Comparison of ENCODE assay signal across 8 cellular contexts in the genomic region with DNA sequence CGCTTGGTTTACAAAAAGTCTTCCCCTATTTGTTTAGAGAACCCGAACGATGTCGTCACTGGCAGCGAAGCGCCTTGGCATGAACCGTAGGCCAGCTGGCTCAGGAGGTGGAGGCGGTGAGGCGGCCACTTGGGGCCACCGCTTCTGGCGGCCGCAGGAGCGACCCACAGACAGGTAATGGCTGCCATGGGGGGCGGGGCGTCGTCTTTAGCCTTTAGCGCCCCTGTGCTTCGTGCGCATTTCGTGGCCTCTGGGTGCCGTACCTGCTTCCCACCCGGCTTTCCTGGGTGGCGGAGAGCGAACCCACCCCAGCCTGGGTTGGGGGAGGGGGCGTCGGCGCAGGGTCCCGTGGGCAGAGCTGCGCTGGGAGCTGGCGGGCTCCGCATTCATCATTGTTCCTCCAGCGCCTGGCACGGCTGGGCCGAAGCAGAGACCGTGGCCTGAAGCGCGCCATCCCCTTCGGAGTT. TPM values are rescaled to one million over a fixed set of nuclear protein-coding genes. Genes with fewer than 3 reads are reported as not detected.
A peak's percentile ranks its signal among the peaks of the same experiment; 100 is the strongest.
DNase-seq lines count a peak whose midpoint lies in the region; ATAC-seq and TF ChIP-seq lines count a peak whose summit lies in the region.

No MANE protein-coding gene starts in this region.

- no peaks in the 10 kb centered on the region for H3K79me2 ChIP-seq in trophoblast cell (ENCODE audit: control insufficient read depth, insufficient read depth, low read length, poor library complexity)

- no peak overlapping the region for H2BK120ac ChIP-seq in trophoblast cell (ENCODE audit: insufficient read depth, low read length, poor library complexity)

- peak overlapping the region; percentile 85 for H2AFZ ChIP-seq in trophoblast cell (ENCODE audit: insufficient read depth, low read length, poor library complexity)

- no peaks in the 10 kb centered on the region for H3K36me3 ChIP-seq in BLaER1
- H3K36me3 ChIP-seq in heart left ventricle: no peaks in the 10 kb centered on the region
- no peaks in the 10 kb centered on the region for H3K36me3 ChIP-seq in trophoblast cell (ENCODE audit: control insufficient read depth in 1 of 2, insufficient read depth in 2 of 2, low read length in 2 of 2)
- H3K36me3 ChIP-seq in upper lobe of left lung: no peaks in the 10 kb centered on the region

- peak overlapping the region; percentile 87 for H3K18ac ChIP-seq in trophoblast cell (ENCODE audit: low read length)

- no peaks in the 10 kb centered on the region for H3K9me3 Mint-ChIP-seq in activated naive CD8-positive, alpha-beta T cell treated with anti-CD3 and anti-CD28 coated beads for 36 hours

- peak overlapping the region; percentile 63 for H4K12ac ChIP-seq in trophoblast cell (ENCODE audit: low read depth, low read length)

- peak overlapping the region; percentile 15 for H4K91ac ChIP-seq in trophoblast cell (ENCODE audit: low read depth, low read length)

- H3K4me2 ChIP-seq in BLaER1 (peak overlapping the region; percentile 77), trophoblast cell (ENCODE audit: low read length) (peak overlapping the region; percentile 85)

- WGBS in heart left ventricle, 4 donors: 1 to 6% (median 1%) methylated on average over 19 to 37 of the region's 38 CpGs
- WGBS in trophoblast cell (ENCODE audit: extremely low coverage, insufficient coverage, insufficient read length): no CpG with 5 or more reads among the region's 38 CpGs
- 0 to 1% methylated on average over 5 to 30 of the region's 38 CpGs for WGBS in upper lobe of left lung, 2 donors

- H3K4me1 Mint-ChIP-seq in activated naive CD8-positive, alpha-beta T cell treated with anti-CD3 and anti-CD28 coated beads for 36 hours: peaks cover 11% of the 10 kb centered on the region

- no peaks in the 10 kb centered on the region for H3K36me3 Mint-ChIP-seq in activated naive CD8-positive, alpha-beta T cell treated with anti-CD3 and anti-CD28 coated beads for 36 hours

- no peak overlapping the region for H3K23ac ChIP-seq in trophoblast cell (ENCODE audit: low read length)

- H3K27ac ChIP-seq in BLaER1 (0 out of 2 replicates have a peak overlapping the region, but pooled peaks have one; percentile 41), heart left ventricle (peak overlapping the region in 9 of 12 donors; percentile 25 to 75 (median 53)), trophoblast cell (ENCODE audit: low read depth, low read length) (no peak overlapping the region), upper lobe of left lung (peak overlapping the region in 3 of 4 donors; percentile 70 to 77 (median 71))

- ATAC-seq in heart left ventricle: peak in 3 of 4 donors; percentile 48 to 77 (median 70)
- peak; percentile 66 to 69 for ATAC-seq in upper lobe of left lung (ENCODE audit: low FRiP score in 2 of 2)
- no peak for ATAC-seq in HG02571 (IDR thresholded peaks at IDR 0.05; ENCODE audit: unreplicated experiment)

- H4K20me1 ChIP-seq in BLaER1: no peaks in the 10 kb centered on the region

- peaks cover 11% of the 10 kb centered on the region for H3K27me3 Mint-ChIP-seq in activated naive CD8-positive, alpha-beta T cell treated with anti-CD3 and anti-CD28 coated beads for 36 hours

- no peak overlapping the region for H2BK12ac ChIP-seq in trophoblast cell (ENCODE audit: low read length)

- H3K4me3 Mint-ChIP-seq in activated naive CD8-positive, alpha-beta T cell treated with anti-CD3 and anti-CD28 coated beads for 36 hours: peak overlapping the region; percentile 89

- TF ChIP-seq EP300 in upper lobe of left lung (IDR thresholded peaks at IDR 0.05): no peak

- H2AK5ac ChIP-seq in trophoblast cell (ENCODE audit: low read length): no peak overlapping the region

- H3K9me3 ChIP-seq in BLaER1: no peaks in the 10 kb centered on the region; the same call in 1 of the 2 replicates
- no peaks in the 10 kb centered on the region for H3K9me3 ChIP-seq in heart left ventricle
- peaks cover 4% of the 10 kb centered on the region for H3K9me3 ChIP-seq in trophoblast cell (ENCODE audit: insufficient read depth, low read depth, low read length)
- no peaks in the 10 kb centered on the region for H3K9me3 ChIP-seq in upper lobe of left lung

- DNase-seq in HK-2 (ENCODE audit: unreplicated experiment) (peak; percentile 57), SHP77 treated with DMSO at 0.1 percent for 48 hours (lab: John Stamatoyannopoulos, UW) (peak; percentile 56), heart left ventricle (peak; percentile 31 to 67 (median 45)), trophoblast cell (peak in 1 of 2 donors; percentile 24), upper lobe of left lung (peak; percentile 62 to 87)
- DNase-seq in activated naive CD8-positive, alpha-beta T cell treated with anti-CD3 and anti-CD28 coated beads for 36 hours: peak; percentile 64

- H3K4me3 ChIP-seq in BLaER1 (peak overlapping the region; percentile 69), heart left ventricle (peak overlapping the region; percentile 33 to 72 (median 59)), trophoblast cell (ENCODE audit: low read depth, low read length) (peak overlapping the region; percentile 73), upper lobe of left lung (peak overlapping the region; percentile 43 to 65 (median 56))

- H3K14ac ChIP-seq in trophoblast cell (ENCODE audit: low read length): peak overlapping the region; percentile 29

- H3K9ac ChIP-seq in BLaER1 (peak overlapping the region; percentile 56; the same call in 1 of the 2 replicates), trophoblast cell (ENCODE audit: low read length) (no peak overlapping the region)

- H3K27ac Mint-ChIP-seq in activated naive CD8-positive, alpha-beta T cell treated with anti-CD3 and anti-CD28 coated beads for 36 hours: peak overlapping the region; percentile 4

- H4K8ac ChIP-seq in trophoblast cell (ENCODE audit: low read depth, low read length): peak overlapping the region; percentile 72

- H3K27me3 ChIP-seq in BLaER1: no peaks in the 10 kb centered on the region
- peaks cover 0 to 20% (median 0%) of the 10 kb centered on the region in 9 donors for H3K27me3 ChIP-seq in heart left ventricle
- peaks cover 16% of the 10 kb centered on the region for H3K27me3 ChIP-seq in trophoblast cell (ENCODE audit: insufficient read depth, low read length)
- no peaks in the 10 kb centered on the region for H3K27me3 ChIP-seq in upper lobe of left lung

- H3K79me1 ChIP-seq in trophoblast cell (ENCODE audit: low read length): peaks cover 4% of the 10 kb centered on the region

- H2BK5ac ChIP-seq in trophoblast cell (ENCODE audit: low read depth, low read length, poor library complexity): no peak overlapping the region

- intact Hi-C loops in heart left ventricle (cut with DNase I): loop anchor here in 1 of 10 donors (2.0 kb wide), 1 partner anchor 59 kb away; a partner anchor contains a TSS

- TF ChIP-seq POLR2A in heart left ventricle (IDR thresholded peaks at IDR 0.05) (no peak), upper lobe of left lung (IDR thresholded peaks at IDR 0.05) (no peak)

- H3K4me1 ChIP-seq in BLaER1 (no peaks in the 10 kb centered on the region), heart left ventricle (peaks cover 0 to 17% (median 8%) of the 10 kb centered on the region in 12 donors), trophoblast cell (ENCODE audit: control insufficient read depth in 1 of 2, insufficient read depth in 2 of 2, low read length in 2 of 2) (peaks cover 0 to 5% of the 10 kb centered on the region in 2 experiments), upper lobe of left lung (peaks cover 5 to 17% (median 14%) of the 10 kb centered on the region in 4 donors)

- TF ChIP-seq CTCF in heart left ventricle (IDR thresholded peaks at IDR 0.05) (peak in 1 of 12 donors; percentile 1), upper lobe of left lung (IDR thresholded peaks at IDR 0.05) (peak in 1 of 6 experiments; percentile 22)

- no peak overlapping the region for H3K4ac ChIP-seq in trophoblast cell (ENCODE audit: low read depth, low read length)

RNA-seq across cellular contexts. Expression of a gene that starts 0.5 kb away (rescaled TPM):
- under 1 TPM; 0.45 to 0.84 TPM for total RNA-seq in activated naive CD8-positive, alpha-beta T cell treated with anti-CD3 and anti-CD28 coated beads for 36 hours
- total RNA-seq in heart left ventricle (10 to 100 TPM in 6 of 9 donors, 1 to 10 TPM in 3; 5.2 to 23.5 (median 13.2) TPM), upper lobe of left lung (10 to 100 TPM in 2 of 6 donors, 1 to 10 TPM in 4; 3.5 to 14.5 (median 5.0) TPM)
- 1 to 10 TPM; 2.0 to 5.1 TPM for polyA plus RNA-seq in heart left ventricle
- polyA plus RNA-seq in trophoblast cell (2013): 0.17 and 0.21 TPM in 2 replicates

RNA-seq across cellular contexts. Expression of a gene that starts 26.5 kb away (rescaled TPM):
- total RNA-seq in activated naive CD8-positive, alpha-beta T cell treated with anti-CD3 and anti-CD28 coated beads for 36 hours: 1 to 10 TPM; 4.8 to 5.6 TPM
- total RNA-seq in heart left ventricle (1 to 10 TPM; 1.8 to 6.1 (median 3.1) TPM), upper lobe of left lung (10 to 100 TPM; 13.0 to 40.9 (median 29.4) TPM)
- 1 to 10 TPM; 1.6 to 3.2 TPM for polyA plus RNA-seq in heart left ventricle
- 4.8 and 5.0 TPM in 2 replicates for polyA plus RNA-seq in trophoblast cell (2013)

RNA-seq across cellular contexts. Expression of a gene that starts 58.6 kb away (rescaled TPM):
- 1 to 10 TPM; 3.2 to 3.6 TPM for total RNA-seq in activated naive CD8-positive, alpha-beta T cell treated with anti-CD3 and anti-CD28 coated beads for 36 hours
- 1 to 10 TPM; 2.4 to 9.8 (median 4.0) TPM for total RNA-seq in heart left ventricle
- polyA plus RNA-seq in heart left ventricle: 1 to 10 TPM; 3.4 to 5.1 TPM
- 1.1 and 1.2 TPM in 2 replicates for polyA plus RNA-seq in trophoblast cell (2013)
- total RNA-seq in upper lobe of left lung: 10 to 100 TPM in 2 of 6 donors, 1 to 10 TPM in 4; 1.3 to 14.7 (median 5.8) TPM
